21 cellular contexts compared by ENCODE assay signal in the genomic region with DNA sequence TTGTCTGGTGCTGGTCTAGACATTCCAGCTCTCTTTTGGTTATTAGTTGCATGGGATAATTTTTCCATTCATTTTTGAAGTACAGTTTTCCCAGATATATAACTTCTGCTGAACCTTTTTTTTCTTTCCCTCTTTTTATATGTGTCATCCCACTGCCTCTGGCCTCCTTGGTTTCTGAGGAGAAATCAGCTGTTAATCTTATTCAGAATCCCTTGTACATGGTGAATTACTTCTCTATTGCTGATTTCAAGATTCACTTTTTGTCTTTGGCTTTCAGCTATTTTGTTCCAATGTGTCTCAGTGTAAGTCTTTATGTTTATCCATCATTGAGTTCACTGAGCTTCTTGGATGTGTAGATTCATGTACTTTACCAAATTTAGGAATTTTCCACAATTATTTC.
A peak's percentile ranks its signal among the peaks of the same experiment; 100 is the strongest.
DNase-seq lines count a peak whose midpoint lies in the region; ATAC-seq, FAIRE-seq and TF ChIP-seq lines count a peak whose summit lies in the region.
"Had no signal": no experiment of that assay in that cellular context is flagged by ENCODE, and none has a peak within 500 bp of the region (broad histone marks: within the 10 kb centered on the region; RNA-seq: fewer than 3 reads in every experiment).

No MANE protein-coding gene starts in this region.

- TF ChIP-seq CTCF in HepG2 (CRISPR knock-in tag; IDR thresholded peaks at IDR 0.05) (no peak), right lobe of liver (IDR thresholded peaks at IDR 0.05) (no peak)

- no peak overlapping the region for H3K4me2 ChIP-seq in HepG2 (ENCODE audit: low read depth, low read length)
- H3K4me2 ChIP-seq: BLaER1 had no signal

- BruUV-seq in HepG2 (replicated peaks; lab: Mats Ljungman, UMichigan), result no TSS peak

- in situ Hi-C loops in HepG2 (cut with HindIII; ENCODE audit: extremely low pct_ligation_motif_present, low pct_unique_long_range_greater_than_20kb), result no loop called here

- H3K4me1 ChIP-seq in HepG2 (ENCODE audit: insufficient read depth, low read length) (no peaks in the 10 kb centered on the region), right lobe of liver (no peaks in the 10 kb centered on the region)
- H3K4me1 ChIP-seq: BLaER1, Caco-2 had no signal

- TF ChIP-seq POLR2A in HepG2 (IDR thresholded peaks at IDR 0.05; ENCODE audit: insufficient read depth in 1 of 2, low read depth in 2 of 2, low read length in 2 of 2) (no peak), right lobe of liver (IDR thresholded peaks at IDR 0.05) (no peak), erythroblast (IDR thresholded peaks at IDR 0.05; ENCODE audit: low read length) (no peak)

- no peak overlapping the region for H3K9ac ChIP-seq in HepG2 (ENCODE audit: insufficient read depth, low read depth, low read length)
- H3K9ac ChIP-seq: BLaER1 had no signal

- CTCF ChIA-PET in HepG2 (lab: Yijun Ruan, JAX; ENCODE audit: low intra/inter-chr PET ratio, low total read pairs), result no interaction called here
- CTCF ChIA-PET in HEK293T (lab: Yijun Ruan, JAX), result no interaction called here

- H3K36me3 ChIP-seq in HepG2 (replicated peaks in 1 of 2; ENCODE audit: control insufficient read depth in 1 of 2, insufficient read depth in 2 of 2, low read length in 2 of 2) (no peaks in the 10 kb centered on the region), right lobe of liver (no peaks in the 10 kb centered on the region)
- H3K36me3 ChIP-seq: BLaER1, HAP-1 had no signal

- no peaks in the 10 kb centered on the region for H3K27me3 ChIP-seq in HepG2 (ENCODE audit: control insufficient read depth in 1 of 2, insufficient read depth in 2 of 2, low read length in 2 of 2)
- H3K27me3 ChIP-seq in right lobe of liver, result no peaks in the 10 kb centered on the region
- H3K27me3 ChIP-seq: BLaER1 had no signal

- no peaks in the 10 kb centered on the region for H4K20me1 ChIP-seq in HepG2 (ENCODE audit: insufficient read depth, low read length)
- H4K20me1 ChIP-seq: BLaER1 had no signal

- no peak for TF ChIP-seq EP300 in HepG2 (IDR thresholded peaks at IDR 0.05; ENCODE audit: low read depth in 2 of 2, low read length in 2 of 2)
- TF ChIP-seq EP300 in HepG2 (CRISPR knock-in tag; IDR thresholded peaks at IDR 0.05; ENCODE audit: borderline replicate concordance), result no peak

- no peak for TF ChIP-seq RAD21 in HepG2 (CRISPR knock-in tag; IDR thresholded peaks at IDR 0.05)

- intact Hi-C loops in HepG2 (cut with micrococcal nuclease; ENCODE audit: unreplicated experiment), result no loop called here
- intact Hi-C loops in right lobe of liver (cut with DNase I), result no loop called here

- H3K4me3 ChIP-seq in HepG2 (replicated peaks in 1 of 3; ENCODE audit: insufficient read depth in 1 of 3, low read depth in 2 of 3, low read length in 3 of 3) (no peak overlapping the region), right lobe of liver (no peak overlapping the region)
- H3K4me3 ChIP-seq: BLaER1, HAP-1 had no signal

- FAIRE-seq in HepG2 (lab: Jason Lieb, UNC), result no peak
- FAIRE-seq: GM12892 had no signal

- no peaks in the 10 kb centered on the region for H3K79me2 ChIP-seq in HepG2 (ENCODE audit: insufficient read depth, low read length)

- ATAC-seq in HepG2, result no peak
- no peak for ATAC-seq in right lobe of liver
- ATAC-seq in GM21529 (IDR thresholded peaks at IDR 0.05; ENCODE audit: unreplicated experiment), result no peak

- POLR2A ChIA-PET in HepG2 (lab: Yijun Ruan, JAX), result no interaction called here
- POLR2A ChIA-PET in HEK293T (lab: Yijun Ruan, JAX), result no interaction called here

- 0 out of 2 replicates have a peak, but pooled peaks cover 5% of the 10 kb centered on the region for H3K9me3 ChIP-seq in HepG2 (ENCODE audit: low read length)
- H3K9me3 ChIP-seq in right lobe of liver, result no peaks in the 10 kb centered on the region
- H3K9me3 ChIP-seq: HAP-1 had no signal

- H3K27ac ChIP-seq in HepG2 (ENCODE audit: extremely low read length, insufficient read depth, low read length), result no peak overlapping the region
- H3K27ac ChIP-seq in right lobe of liver, result no peak overlapping the region
- H3K27ac ChIP-seq: BLaER1 had no signal

- no peak overlapping the region for H2AFZ ChIP-seq in HepG2 (ENCODE audit: low read length)

- peak; percentile 1 for DNase-seq in DMS153 (lab: John Stamatoyannopoulos, UW)
- DNase-seq in DMS153 treated with DMSO at 0.1 percent for 48 hours (lab: John Stamatoyannopoulos, UW; ENCODE audit: unreplicated experiment), result no peak
- no peak for DNase-seq in HepG2 (ENCODE audit: low spot score)
- no peak for DNase-seq in right lobe of liver
- peak; percentile 16 for DNase-seq in OCI-M1 (lab: John Stamatoyannopoulos, UW)
- DNase-seq in HEK293T (ENCODE audit: extremely low spot score), result no peak
- DNase-seq in erythroblast (lab: John Stamatoyannopoulos, UW), result no peak
- DNase-seq: 8988T; AML-193; Caco-2; CD8-positive, alpha-beta memory T cell; DMS79 treated with DMSO at 0.1 percent for 48 hours; EL; GDM1; GOT3; IMR-90; KG1 had no signal

TF ChIP-seq in HepG2, 621 proteins besides CTCF, POLR2A, EP300 and RAD21:
- no peak for TF ChIP-seq MIXL1 (CRISPR knock-in tag; IDR thresholded peaks at IDR 0.05)
- no peak for TF ChIP-seq SALL2 (CRISPR knock-in tag; IDR thresholded peaks at IDR 0.05)
- TF ChIP-seq, protein P1, sequence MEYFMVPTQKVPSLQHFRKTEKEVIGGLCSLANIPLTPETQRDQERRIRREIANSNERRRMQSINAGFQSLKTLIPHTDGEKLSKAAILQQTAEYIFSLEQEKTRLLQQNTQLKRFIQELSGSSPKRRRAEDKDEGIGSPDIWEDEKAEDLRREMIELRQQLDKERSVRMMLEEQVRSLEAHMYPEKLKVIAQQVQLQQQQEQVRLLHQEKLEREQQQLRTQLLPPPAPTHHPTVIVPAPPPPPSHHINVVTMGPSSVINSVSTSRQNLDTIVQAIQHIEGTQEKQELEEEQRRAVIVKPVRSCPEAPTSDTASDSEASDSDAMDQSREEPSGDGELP (IDR thresholded peaks at IDR 0.05; ENCODE audit: borderline replicate concordance, low read depth), result no peak
- TF ChIP-seq ZNF547 (CRISPR knock-in tag; IDR thresholded peaks at IDR 0.05), result no peak
- TF ChIP-seq ZNF317 (CRISPR knock-in tag; IDR thresholded peaks at IDR 0.05), result peak; percentile 98
- no peak for TF ChIP-seq GATAD2A (CRISPR knock-in tag; IDR thresholded peaks at IDR 0.05)

TF ChIP-seq in HEK293T, 16 proteins besides CTCF, POLR2A, EP300 and RAD21:
- TF ChIP-seq FOXK2 (IDR thresholded peaks at IDR 0.05) (no peak), NFRKB (IDR thresholded peaks at IDR 0.05) (no peak), L3MBTL2 (conservative IDR thresholded peaks at IDR 0.05) (no peak), ARNT (IDR thresholded peaks at IDR 0.05) (no peak), ZNF384 (IDR thresholded peaks at IDR 0.05) (no peak), SP1 (IDR thresholded peaks at IDR 0.05) (no peak), HDGF (IDR thresholded peaks at IDR 0.05; ENCODE audit: borderline replicate concordance) (no peak), ELF4 (IDR thresholded peaks at IDR 0.05) (no peak)

Comparison
In these comparisons a context has a peak if more than half of its experiments do, and no peak if none do; other contexts are left out.
1. DNase-seq: peak in DMS153 (single experiment) and OCI-M1 (single experiment); none in DMS153 treated with DMSO at 0.1 percent for 48 hours (single experiment), HepG2 (single experiment), right lobe of liver (0 of 3), HEK293T (single experiment) and erythroblast (0 of 2).